8 cellular contexts compared by ENCODE assay signal in the genomic region with DNA sequence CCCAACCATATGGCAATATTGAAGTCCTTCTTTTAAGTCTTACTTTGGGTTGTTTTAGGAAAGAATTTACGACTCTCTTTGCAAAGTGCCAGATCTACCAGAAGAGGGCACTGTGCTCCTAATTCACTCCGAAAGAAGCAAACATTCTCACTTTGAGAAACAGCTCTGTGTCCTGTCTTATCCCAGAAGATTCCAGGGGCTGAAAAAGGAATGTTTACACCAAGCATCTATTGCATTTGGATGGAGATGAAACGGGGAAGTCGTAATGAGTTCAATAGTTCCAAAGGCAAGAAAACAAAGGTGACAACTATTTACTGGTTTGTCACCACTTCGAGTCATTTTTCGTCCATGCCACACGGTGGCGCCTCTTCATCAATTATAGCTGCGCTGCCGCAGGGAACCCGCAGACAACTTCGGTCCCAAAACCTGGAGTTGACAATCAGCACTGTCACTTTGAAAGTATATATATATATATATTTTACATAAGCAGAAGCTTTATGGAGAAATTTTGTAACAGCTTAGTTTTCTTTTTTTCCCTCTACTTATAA.
DNase-seq lines count a peak whose midpoint lies in the region; ATAC-seq and TF ChIP-seq lines count a peak whose summit lies in the region.

No MANE protein-coding gene starts in this region.

- H4K20me1 ChIP-seq in DND-41 (ENCODE audit: insufficient read depth, low read length) = no peaks in the 10 kb centered on the region

- TF ChIP-seq CTCF in DND-41 (IDR thresholded peaks at IDR 0.05; ENCODE audit: borderline replicate concordance, extremely low read depth, low read length, poor library complexity, severe bottlenecking) (peak; percentile 82), Peyer's patch (IDR thresholded peaks at IDR 0.05) (peak; percentile 62 to 96 (median 88)), fibroblast of the aortic adventitia (IDR thresholded peaks at IDR 0.05; ENCODE audit: insufficient read depth, low read length) (peak; percentile 83), nephron (IDR thresholded peaks at IDR 0.05; ENCODE audit: unreplicated experiment in 3 of 3) (peak; percentile 94 to 100 (median 98))

- DNase-seq in DND-41 (peak; percentile 70), Peyer's patch (peak; percentile 66 to 86 (median 76)), fibroblast of the aortic adventitia (ENCODE audit: low read depth) (peak; percentile 82)
- peak; percentile 44 to 49 for DNase-seq in activated T-helper 1 cell treated with anti-CD3 and anti-CD28 coated beads, Interleukin-2, amount 50 U/mL, for 16 hours (ENCODE audit: low read depth in 1 of 2, low spot score in 1 of 2)
- DNase-seq in stimulated activated naive CD4-positive, alpha-beta T cell treated with Interleukin-2 at 50 U/mL for 16 hours (lab: John Stamatoyannopoulos, UW) = peak; percentile 60

- no peaks in the 10 kb centered on the region for H3K79me2 ChIP-seq in DND-41 (ENCODE audit: insufficient read depth, low read length)

- H3K9me3 ChIP-seq in DND-41 (ENCODE audit: insufficient read depth, low read length, severe bottlenecking) (no peaks in the 10 kb centered on the region), Peyer's patch (no peaks in the 10 kb centered on the region)

- H3K27ac Mint-ChIP-seq in IgD-negative memory B cell = no peak overlapping the region
- H3K27ac Mint-ChIP-seq in nephron = peak overlapping the region; percentile 46 to 69 (median 57)

- H3K36me3 ChIP-seq in DND-41 (ENCODE audit: insufficient read depth, low read length) (no peaks in the 10 kb centered on the region), Peyer's patch (no peaks in the 10 kb centered on the region)

- H3K4me3 Mint-ChIP-seq in IgD-negative memory B cell (peak overlapping the region; percentile 2 to 91 (median 80)), nephron (peak overlapping the region; percentile 79 to 91 (median 80))

- H3K27me3 Mint-ChIP-seq in IgD-negative memory B cell (peaks cover 7% of the 10 kb centered on the region), nephron (ENCODE audit: low read depth) (no peaks in the 10 kb centered on the region)

- H3K4me2 ChIP-seq in DND-41 (ENCODE audit: insufficient read depth, low read length) = peak overlapping the region; percentile 79

- H3K9ac ChIP-seq in DND-41 (ENCODE audit: low read depth, low read length) = no peak overlapping the region

- TF ChIP-seq POLR2A in Peyer's patch (IDR thresholded peaks at IDR 0.05) = peak in 1 of 2 donors; percentile 18

- peaks cover 5% of the 10 kb centered on the region for H3K4me1 ChIP-seq in DND-41 (ENCODE audit: insufficient read depth, low read length)
- H3K4me1 ChIP-seq in Peyer's patch = no peaks in the 10 kb centered on the region

- peaks cover 0 to 2% (median 0%) of the 10 kb centered on the region in 3 donors for H3K4me1 Mint-ChIP-seq in IgD-negative memory B cell
- H3K4me1 Mint-ChIP-seq in nephron = peaks cover 16% of the 10 kb centered on the region

- H3K9me3 Mint-ChIP-seq in IgD-negative memory B cell (no peaks in the 10 kb centered on the region), nephron (peaks cover 2% of the 10 kb centered on the region)

- peak overlapping the region; percentile 91 for H2AFZ ChIP-seq in DND-41 (ENCODE audit: low read depth, low read length)

- peak overlapping the region in 1 of 2 experiments; percentile 54; a peak in 2 of 4 replicates for H3K4me3 ChIP-seq in DND-41 (ENCODE audit: low read depth in 1 of 2, low read length in 2 of 2)
- H3K4me3 ChIP-seq in Peyer's patch = peak overlapping the region in 3 of 4 donors; percentile 16 to 44 (median 37)
- H3K4me3 ChIP-seq in fibroblast of the aortic adventitia (ENCODE audit: low read depth, low read length) = peak overlapping the region; percentile 65

- peaks cover 3% of the 10 kb centered on the region for H3K27me3 ChIP-seq in DND-41 (ENCODE audit: insufficient read depth, low read length, poor library complexity)
- no peaks in the 10 kb centered on the region for H3K27me3 ChIP-seq in Peyer's patch

- ATAC-seq in DND-41 (ENCODE audit: insufficient read depth, low read depth) (peak; percentile 94), GM21619 (IDR thresholded peaks at IDR 0.05; ENCODE audit: unreplicated experiment) (peak; percentile 91)

- H3K27ac ChIP-seq in DND-41 (ENCODE audit: low read length) (no peak overlapping the region), Peyer's patch (no peak overlapping the region)

- H3K36me3 Mint-ChIP-seq in IgD-negative memory B cell (peaks cover 2% of the 10 kb centered on the region), nephron (ENCODE audit: low read depth) (no peaks in the 10 kb centered on the region)

Comparison
In these comparisons a context has a peak if more than half of its experiments do, and no peak if none do; other contexts are left out.
1. H3K27ac Mint-ChIP-seq: peak in nephron (3 of 3); none in IgD-negative memory B cell (0 of 3).
2. Peak in every context shown above with its lines, with median percentiles within 50 percentile points of each other: DNase-seq and CTCF ChIP-seq.